In the genomic region with DNA sequence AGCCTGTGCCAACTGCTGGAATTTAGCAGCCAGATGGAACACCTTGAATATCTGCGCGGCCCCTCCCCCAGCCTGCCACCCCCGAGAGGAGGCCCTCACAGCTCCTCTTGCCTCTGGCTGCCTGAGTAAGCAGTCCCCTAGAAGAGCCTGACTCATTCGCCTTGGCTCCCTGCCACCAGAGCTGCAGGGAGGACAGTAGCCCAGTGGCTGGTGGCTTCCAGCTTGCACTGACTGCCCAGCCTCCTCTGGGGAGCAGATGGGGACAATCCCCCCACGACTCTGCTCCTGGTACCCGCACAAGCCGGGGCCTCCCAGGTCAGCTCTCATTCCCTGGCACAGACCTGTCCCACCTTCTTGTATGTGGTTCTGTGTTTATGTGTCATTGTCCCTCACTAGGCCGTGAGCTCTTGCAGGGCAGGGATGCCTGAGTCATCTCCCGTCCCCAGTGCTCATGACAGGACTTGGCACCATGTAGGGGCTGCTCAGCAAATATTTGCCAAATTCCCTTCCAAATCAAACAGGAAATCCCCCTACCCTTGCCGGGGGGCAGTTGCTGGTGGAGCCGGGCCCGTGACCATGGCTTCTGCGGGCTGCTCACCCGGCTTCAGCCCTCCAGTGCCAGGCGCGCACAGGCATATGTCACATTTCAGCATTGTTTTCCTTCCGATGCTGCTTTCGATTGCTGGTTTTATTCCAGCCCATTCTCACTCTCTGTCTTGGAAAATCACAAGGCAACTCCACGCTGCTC, we compare ENCODE assay signal across 8 cellular contexts. TPM values are rescaled to one million over a fixed set of nuclear protein-coding genes. Genes with fewer than 3 reads are reported as not detected.
DNase-seq lines count a peak whose midpoint lies in the region; ATAC-seq and TF ChIP-seq lines count a peak whose summit lies in the region.

No MANE protein-coding gene starts in this region.

- H3K27me3 ChIP-seq in IMR-90 (ENCODE audit: control insufficient read depth, insufficient read depth, low read length) (peaks cover 22% of the 10 kb centered on the region), SK-N-SH (ENCODE audit: insufficient read depth) (no peaks in the 10 kb centered on the region; the same call in 1 of the 2 replicates), dorsolateral prefrontal cortex (no peaks in the 10 kb centered on the region), mesendoderm (ENCODE audit: insufficient read depth, low read length, poor library complexity) (no peaks in the 10 kb centered on the region)

- no peak overlapping the region for H3K27ac ChIP-seq in IMR-90 (ENCODE audit: insufficient read depth, low read length)
- H3K27ac ChIP-seq in SK-N-SH (ENCODE audit: low read depth in 2 of 2, low read length in 1 of 2): peak overlapping the region; percentile 58 to 76
- H3K27ac ChIP-seq in dorsolateral prefrontal cortex: peak overlapping the region; percentile 38 to 92 (median 82)
- H3K27ac ChIP-seq in mesendoderm (ENCODE audit: low read depth, low read length): no peak overlapping the region

- no peaks in the 10 kb centered on the region for H3K36me3 Mint-ChIP-seq in stimulated activated memory B cell treated with anti-CD40 and anti-IgM and Interleukin-4, amounts not matched to agents 10 μg/mL and 1 μg/mL and 100 μg/mL, for 72 hours

- no peak overlapping the region for H3K56ac ChIP-seq in IMR-90 (ENCODE audit: extremely low read depth, insufficient read depth, low read length)
- no peak overlapping the region for H3K56ac ChIP-seq in mesendoderm (ENCODE audit: low read length)

- H3K27ac Mint-ChIP-seq in stimulated activated memory B cell treated with anti-CD40 and anti-IgM and Interleukin-4, amounts not matched to agents 10 μg/mL and 1 μg/mL and 100 μg/mL, for 72 hours: no peak overlapping the region

- H4K5ac ChIP-seq in IMR-90 (ENCODE audit: low read depth, low read length) (no peak overlapping the region), mesendoderm (ENCODE audit: low read length) (no peak overlapping the region)

- dilution Hi-C loops in IMR-90 (cut with HindIII; ENCODE audit: low sequenced_read_pairs, unreplicated experiment): no loop called here

- H3K36me3 ChIP-seq in IMR-90 (ENCODE audit: control insufficient read depth, insufficient read depth, low read length) (no peaks in the 10 kb centered on the region), SK-N-SH (replicated peaks in 1 of 2; ENCODE audit: control insufficient read depth in 1 of 2, insufficient read depth in 2 of 2, low read length in 1 of 2) (no peaks in the 10 kb centered on the region), mesendoderm (ENCODE audit: control insufficient read depth, insufficient read depth, low read length) (no peaks in the 10 kb centered on the region)

- no peaks in the 10 kb centered on the region for H3K79me2 ChIP-seq in SK-N-SH (ENCODE audit: insufficient read depth)
- H3K79me2 ChIP-seq in mesendoderm (ENCODE audit: control insufficient read depth, insufficient read depth, low read length): no peaks in the 10 kb centered on the region

- WGBS in IMR-90 (ENCODE audit: extremely low coverage in 2 of 2, insufficient read length in 1 of 2), 2 experiments: 66% methylated on average over 10 of the region's 19 CpGs; no CpG with 5 or more reads in 1 of the 2 experiments
- WGBS in SK-N-SH (ENCODE audit: low lambda C conversion rate): 4% methylated on average over 15 of the region's 19 CpGs
- no CpG with 5 or more reads among the region's 19 CpGs for WGBS in mesendoderm (ENCODE audit: extremely low coverage, insufficient coverage, low lambda C conversion rate)

- no peak for TF ChIP-seq CTCF in IMR-90 (conservative IDR thresholded peaks at IDR 0.05; ENCODE audit: low read depth, low read length)
- no peak for TF ChIP-seq CTCF in SK-N-SH (IDR thresholded peaks at IDR 0.05)
- TF ChIP-seq CTCF in dorsolateral prefrontal cortex (IDR thresholded peaks at IDR 0.05 in 54 of 56, conservative IDR thresholded peaks at IDR 0.05 in 2 of 56; ENCODE audit: low read depth in 1 of 56, partially characterized antibody in 56 of 56): peak in 4 of 56 donors; percentile 5 to 36 (median 16)

- no peak for TF ChIP-seq POLR2A in IMR-90 (IDR thresholded peaks at IDR 0.05; ENCODE audit: low read depth, low read length)

- no peaks in the 10 kb centered on the region for H3K4me1 Mint-ChIP-seq in stimulated activated memory B cell treated with anti-CD40 and anti-IgM and Interleukin-4, amounts not matched to agents 10 μg/mL and 1 μg/mL and 100 μg/mL, for 72 hours

- no peak overlapping the region for H3K4me3 ChIP-seq in IMR-90 (ENCODE audit: insufficient read depth, low read depth, low read length)
- peak overlapping the region in 1 of 2 experiments; percentile 24; a peak in 3 of 4 replicates for H3K4me3 ChIP-seq in SK-N-SH (ENCODE audit: low read depth in 2 of 2, low read length in 1 of 2)
- H3K4me3 ChIP-seq in dorsolateral prefrontal cortex: peak overlapping the region in 45 of 59 donors; percentile 1 to 53 (median 28)
- no peak overlapping the region for H3K4me3 ChIP-seq in mesendoderm (ENCODE audit: low read length)

- H3F3A ChIP-seq in SK-N-SH (replicated peaks; ENCODE audit: insufficient read depth): peaks cover 11% of the 10 kb centered on the region

- peak in 1 of 2 experiments; percentile 51; a peak in 1 of 4 replicates for TF ChIP-seq EP300 in SK-N-SH (IDR thresholded peaks at IDR 0.05; ENCODE audit: borderline replicate concordance in 1 of 2, low read depth in 1 of 2, low read length in 1 of 2)

- H3K18ac ChIP-seq in IMR-90 (ENCODE audit: low read depth, low read length) (no peak overlapping the region), mesendoderm (ENCODE audit: low read length) (no peak overlapping the region)

- no peaks in the 10 kb centered on the region for H3K9me3 Mint-ChIP-seq in stimulated activated memory B cell treated with anti-CD40 and anti-IgM and Interleukin-4, amounts not matched to agents 10 μg/mL and 1 μg/mL and 100 μg/mL, for 72 hours

- H3K4me3 Mint-ChIP-seq in stimulated activated memory B cell treated with anti-CD40 and anti-IgM and Interleukin-4, amounts not matched to agents 10 μg/mL and 1 μg/mL and 100 μg/mL, for 72 hours: no peak overlapping the region

- H3K4ac ChIP-seq in IMR-90 (ENCODE audit: low read depth, low read length) (0 out of 2 replicates have a peak overlapping the region, but pooled peaks have one; percentile 64), mesendoderm (ENCODE audit: low read depth, low read length) (no peak overlapping the region)

- H3K4me1 ChIP-seq in IMR-90 (ENCODE audit: control insufficient read depth, insufficient read depth, low read length) (peaks cover 11% of the 10 kb centered on the region; the same call in 1 of the 2 replicates), SK-N-SH (ENCODE audit: control insufficient read depth in 1 of 2, insufficient read depth in 2 of 2, low read depth in 1 of 2, low read length in 1 of 2) (peaks cover 16% of the 10 kb centered on the region in 2 experiments), mesendoderm (ENCODE audit: control insufficient read depth, low read depth, low read length) (no peaks in the 10 kb centered on the region)

- no peak overlapping the region for H4K91ac ChIP-seq in IMR-90 (ENCODE audit: insufficient read depth, low read depth, low read length)

- in situ Hi-C loops in IMR-90 (cut with MboI; ENCODE audit: low sequenced_read_pairs): no loop called here

- no peak overlapping the region for H2BK5ac ChIP-seq in IMR-90 (ENCODE audit: low read depth, low read length, poor library complexity, severe bottlenecking)
- no peak overlapping the region for H2BK5ac ChIP-seq in mesendoderm (ENCODE audit: low read length)

- H3K23ac ChIP-seq in IMR-90 (ENCODE audit: low read depth, low read length) (no peak overlapping the region), mesendoderm (ENCODE audit: low read length) (no peak overlapping the region)

- H2AK5ac ChIP-seq in IMR-90 (ENCODE audit: low read depth, low read length): no peak overlapping the region; the same call in 1 of the 2 replicates
- H2AK5ac ChIP-seq in mesendoderm (ENCODE audit: low read length): no peak overlapping the region

- no peak overlapping the region for H2AK9ac ChIP-seq in IMR-90 (replicated peaks; ENCODE audit: low read depth, low read length, poor library complexity)

- no peak overlapping the region for H2BK120ac ChIP-seq in IMR-90 (ENCODE audit: low read depth, low read length)
- no peak overlapping the region for H2BK120ac ChIP-seq in mesendoderm (ENCODE audit: low read depth, low read length)

- CTCF ChIA-PET in IMR-90 (lab: Yijun Ruan, JAX) (no interaction called here), SK-N-SH (lab: Yijun Ruan, JAX) (interaction anchor here (0.7 to 1.8 kb wide), 4 partner anchors 16 to 338 kb away, joined by 3 to 4 read pairs (median 3); no protein-coding TSS in a partner anchor)

- H3K9ac ChIP-seq in IMR-90 (ENCODE audit: low read depth, low read length): no peak overlapping the region
- H3K9ac ChIP-seq in SK-N-SH: no peak overlapping the region
- H3K9ac ChIP-seq in mesendoderm (ENCODE audit: low read length): no peak overlapping the region

- H3K9me3 ChIP-seq in IMR-90 (ENCODE audit: control insufficient read depth, insufficient read depth, low read length): no peaks in the 10 kb centered on the region
- no peaks in the 10 kb centered on the region for H3K9me3 ChIP-seq in SK-N-SH

- ATAC-seq in IMR-90 (ENCODE audit: low read depth): peak; percentile 100
- ATAC-seq in stimulated activated memory B cell treated with anti-CD40 and anti-IgM and Interleukin-4, amounts not matched to agents 10 μg/mL and 1 μg/mL and 100 μg/mL, for 72 hours: peak; percentile 40
- ATAC-seq in HG03354 (IDR thresholded peaks at IDR 0.05; ENCODE audit: poor library complexity, severe bottlenecking, unreplicated experiment): no peak
- ATAC-seq in GM19455 (IDR thresholded peaks at IDR 0.05; ENCODE audit: unreplicated experiment): no peak

- no peaks in the 10 kb centered on the region for H4K20me1 ChIP-seq in IMR-90 (ENCODE audit: insufficient read depth, low read length)
- H4K20me1 ChIP-seq in SK-N-SH (ENCODE audit: insufficient read depth): no peaks in the 10 kb centered on the region

- no TSS peak for BruUV-seq in IMR-90 (replicated peaks; lab: Mats Ljungman, UMichigan)

- H2BK20ac ChIP-seq in IMR-90 (ENCODE audit: low read depth, low read length): 0 out of 2 replicates have a peak overlapping the region, but pooled peaks have one; percentile 22

- H2AFZ ChIP-seq in IMR-90 (replicated peaks; ENCODE audit: low read length, poor library complexity): peak overlapping the region; percentile 79
- H2AFZ ChIP-seq in SK-N-SH (ENCODE audit: low read depth): 0 out of 2 replicates have a peak overlapping the region, but pooled peaks have one; percentile 6

- H3K79me1 ChIP-seq in IMR-90 (ENCODE audit: low read depth in 1 of 2, low read length in 2 of 2) (no peaks in the 10 kb centered on the region), mesendoderm (ENCODE audit: low read length) (no peaks in the 10 kb centered on the region)

- H3K4me2 ChIP-seq in IMR-90 (ENCODE audit: low read depth, low read length) (no peak overlapping the region), SK-N-SH (peak overlapping the region; percentile 92), mesendoderm (ENCODE audit: low read length) (no peak overlapping the region)

- H4K8ac ChIP-seq in IMR-90 (ENCODE audit: low read depth in 2 of 2, low read length in 2 of 2): no peak overlapping the region
- no peak overlapping the region for H4K8ac ChIP-seq in mesendoderm (ENCODE audit: low read depth, low read length)

- TF ChIP-seq RAD21 in IMR-90 (IDR thresholded peaks at IDR 0.05; ENCODE audit: low read length) (0 out of 2 replicates have a peak, but pooled peaks have one; percentile 9), SK-N-SH (IDR thresholded peaks at IDR 0.05; ENCODE audit: low read length) (no peak)

- POLR2A ChIA-PET in IMR-90 (lab: Charles Lee; ENCODE audit: unreplicated experiment) (no interaction called here), SK-N-SH (lab: Yijun Ruan, JAX) (no interaction called here)

- H2BK15ac ChIP-seq in IMR-90 (ENCODE audit: low read depth, low read length) (no peak overlapping the region), mesendoderm (replicated peaks; ENCODE audit: low read depth) (no peak overlapping the region)

- DNase-seq in COLO829 (ENCODE audit: low spot score) (peak; percentile 86), IMR-90 (peak; percentile 88), SK-N-SH (peak; percentile 88), dorsolateral prefrontal cortex (peak; percentile 85 to 99 (median 93)), mesendoderm (peak; percentile 48)

- peaks cover 15% of the 10 kb centered on the region for H3K9me1 ChIP-seq in IMR-90 (ENCODE audit: insufficient read depth, low read length)

- H3K27me3 Mint-ChIP-seq in stimulated activated memory B cell treated with anti-CD40 and anti-IgM and Interleukin-4, amounts not matched to agents 10 μg/mL and 1 μg/mL and 100 μg/mL, for 72 hours: peaks cover 81% of the 10 kb centered on the region

- intact Hi-C loops in IMR-90 (cut with micrococcal nuclease): no loop called here
- intact Hi-C loops in dorsolateral prefrontal cortex (cut with DNase I): loop anchor here in 1 of 2 donors (2.0 to 5.0 kb wide), 2 partner anchors 43 to 117 kb away; partner anchors contain the start of genes CACNG2 and IFT27

- H3K14ac ChIP-seq in IMR-90 (replicated peaks; ENCODE audit: low read depth, low read length): no peak overlapping the region

- no peaks in the 10 kb centered on the region for H3K9me2 ChIP-seq in SK-N-SH

RNA-seq across cellular contexts. Expression of gene CACNG2, which starts 43.6 kb away (rescaled TPM):
- total RNA-seq in IMR-90 (2012; rRNA removed): not detected in 2 replicates
- polyA plus RNA-seq in IMR-90 (2012; rRNA removed): not detected in 2 replicates
- not detected in 2 replicates for polyA plus RNA-seq in IMR-90 (2012; cell fraction: cytosol; rRNA removed)
- polyA plus RNA-seq in IMR-90 (2012; cell fraction: nucleus; rRNA removed; ENCODE audit: low replicate concordance): not detected in 2 replicates
- 0.03 TPM in 1 of 2 replicates, not detected in the other for polyA plus RNA-seq in SK-N-SH (2012; rRNA removed)
- polyA plus RNA-seq in SK-N-SH (2012; cell fraction: cytosol; rRNA removed): 0.01 TPM in 2 replicates
- not detected in 2 replicates for polyA plus RNA-seq in SK-N-SH (2012; cell fraction: nucleus; rRNA removed)
- 10 to 100 TPM in 119 of 120 experiments, 1 to 10 TPM in 1; 6.0 to 35.7 (median 24.8) TPM for total RNA-seq in dorsolateral prefrontal cortex
- 0.01 TPM for polyA plus RNA-seq in mesendoderm (2013, experiment 1 of 2)
- 0.03 TPM for polyA plus RNA-seq in mesendoderm (2013, experiment 2 of 2)

Comparison
In these comparisons a context has a peak if more than half of its experiments do, and no peak if none do; other contexts are left out.
1. ATAC-seq: peak in IMR-90 (single experiment) and stimulated activated memory B cell treated with anti-CD40 and anti-IgM and Interleukin-4, amounts not matched to agents 10 μg/mL and 1 μg/mL and 100 μg/mL, for 72 hours (single experiment); none in HG03354 (single experiment) and GM19455 (single experiment).
2. H3K27ac ChIP-seq: peak in SK-N-SH (2 of 2) and dorsolateral prefrontal cortex (59 of 59); none in IMR-90 (single experiment) and mesendoderm (single experiment).
3. H3K4me3 ChIP-seq: peak in dorsolateral prefrontal cortex (45 of 59); none in IMR-90 (single experiment) and mesendoderm (single experiment).
4. Peak in every context shown above with its lines, with median percentiles within 50 percentile points of each other: DNase-seq.